In the genomic region with DNA sequence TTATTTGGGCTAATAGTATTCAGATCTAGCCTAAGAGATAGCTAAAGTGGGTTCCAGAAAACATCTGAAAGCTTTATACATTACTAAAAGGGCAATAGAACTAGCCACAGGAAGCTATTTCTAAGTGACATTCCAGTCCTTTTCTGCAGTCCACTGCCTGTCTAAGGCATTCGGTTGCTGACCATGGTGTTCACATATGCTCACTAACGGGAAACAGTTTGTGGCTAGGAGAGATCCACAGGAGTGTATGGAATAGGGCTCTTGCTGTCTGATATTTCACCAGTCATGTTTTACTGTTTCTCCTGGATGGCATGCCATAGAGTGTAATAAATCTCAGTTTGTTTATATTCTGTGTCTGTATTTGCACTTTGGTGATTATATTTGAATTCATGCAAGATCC, we compare ENCODE assay signal across 21 cellular contexts.
DNase-seq lines count a peak whose midpoint lies in the region; ATAC-seq and TF ChIP-seq lines count a peak whose summit lies in the region.
"Had no signal": no experiment of that assay in that cellular context is flagged by ENCODE, and none has a peak within 500 bp of the region (broad histone marks: within the 10 kb centered on the region; RNA-seq: fewer than 3 reads in every experiment).

No MANE protein-coding gene starts in this region.

- H3K4me3 ChIP-seq in neural progenitor cell, result no peak overlapping the region
- H3K4me3 ChIP-seq: SJSA1 had no signal

- TF ChIP-seq CTCF in WTC11 (IDR thresholded peaks at IDR 0.05) (no peak), neural progenitor cell (IDR thresholded peaks at IDR 0.05) (no peak)

- no peaks in the 10 kb centered on the region for H3K27me3 ChIP-seq in neural progenitor cell

- H3K4me1 Mint-ChIP-seq in WTC11, result peaks cover 18% of the 10 kb centered on the region
- peaks cover 37% of the 10 kb centered on the region for H3K4me1 Mint-ChIP-seq in neural progenitor cell
- H3K4me1 Mint-ChIP-seq: CD8-positive, alpha-beta memory T cell had no signal

- H3K4me3 Mint-ChIP-seq in WTC11 (no peak overlapping the region), neural progenitor cell (no peak overlapping the region)
- H3K4me3 Mint-ChIP-seq: CD8-positive, alpha-beta memory T cell; T-helper 1 cell treated with Interleukin-12 subunit alpha and Interleukin-12 subunit beta and Interleukin-4 antibody, amounts not matched to agents 30 μg/mL and 1 μg/mL, for 36 hours had no signal

- CTCF ChIA-PET in WTC11 (lab: Charles Lee), result no interaction called here

- H3K4me1 ChIP-seq in neural progenitor cell, result peaks cover 26% of the 10 kb centered on the region
- H3K4me1 ChIP-seq: SJSA1 had no signal

- H3K79me2 ChIP-seq in neural progenitor cell (ENCODE audit: low read depth), result no peaks in the 10 kb centered on the region

- H2AFZ ChIP-seq in neural progenitor cell (replicated peaks), result no peak overlapping the region

- H3K9ac ChIP-seq in neural progenitor cell, result no peak overlapping the region
- H3K9ac ChIP-seq: KMS-11 had no signal

- no peaks in the 10 kb centered on the region for H4K20me1 ChIP-seq in neural progenitor cell (ENCODE audit: low read depth)

- H3F3A ChIP-seq in neural progenitor cell (ENCODE audit: low read depth), result peaks cover 10% of the 10 kb centered on the region

- DNase-seq in NCI-H524 (lab: John Stamatoyannopoulos, UW), result peak; percentile 8 to 48
- no peak for DNase-seq in NCI-H524 treated with DMSO at 0.1 percent for 48 hours (lab: John Stamatoyannopoulos, UW)
- DNase-seq in NCI-H1417 (lab: John Stamatoyannopoulos, UW), result peak in 2 of 3 experiments; percentile 61 to 93
- no peak for DNase-seq in WTC11 (ENCODE audit: low spot score)
- DNase-seq in neural progenitor cell (ENCODE audit: low spot score), result peak; percentile 39
- no peak for DNase-seq in activated CD4-positive, CD25-positive, alpha-beta regulatory T cell treated with anti-CD3 and anti-CD28 coated beads, Interleukin-2, amount 50 U/mL, for 72 hours
- DNase-seq in NK-92 treated with Interleukin-12 subunit alpha and Interleukin-12 subunit beta, amount 100 ng/mL, for 24 hours (lab: John Stamatoyannopoulos, UW), result no peak
- DNase-seq: CD8-positive, alpha-beta memory T cell; GDM1; GOT3; IMR-90; NCI-H187; NCI-H2107; NCI-H226; NCI-H510A treated with DMSO at 0.1 percent for 48 hours had no signal

- no peaks in the 10 kb centered on the region for H3K27me3 Mint-ChIP-seq in WTC11 (ENCODE audit: low read depth)
- H3K27me3 Mint-ChIP-seq in neural progenitor cell (ENCODE audit: insufficient read depth, low read depth), result peaks cover 3% of the 10 kb centered on the region

- H3K36me3 Mint-ChIP-seq in WTC11 (no peaks in the 10 kb centered on the region), neural progenitor cell (no peaks in the 10 kb centered on the region)
- H3K36me3 Mint-ChIP-seq: CD8-positive, alpha-beta memory T cell had no signal

- H3K4me2 ChIP-seq in neural progenitor cell, result peak overlapping the region; percentile 58
- H3K4me2 ChIP-seq: KMS-11 had no signal

- no peaks in the 10 kb centered on the region for H3K36me3 ChIP-seq in neural progenitor cell
- H3K36me3 ChIP-seq: SJSA1 had no signal

- H3K27ac Mint-ChIP-seq in WTC11, result no peak overlapping the region
- H3K27ac Mint-ChIP-seq in neural progenitor cell, result no peak overlapping the region
- H3K27ac Mint-ChIP-seq: CD8-positive, alpha-beta memory T cell; T-helper 1 cell treated with Interleukin-12 subunit alpha and Interleukin-12 subunit beta and Interleukin-4 antibody, amounts not matched to agents 30 μg/mL and 1 μg/mL, for 36 hours had no signal

- H3K9me3 Mint-ChIP-seq in WTC11, result peaks cover 2% of the 10 kb centered on the region
- H3K9me3 Mint-ChIP-seq in neural progenitor cell, result no peaks in the 10 kb centered on the region
- H3K9me3 Mint-ChIP-seq: T-helper 1 cell treated with Interleukin-12 subunit alpha and Interleukin-12 subunit beta and Interleukin-4 antibody, amounts not matched to agents 30 μg/mL and 1 μg/mL, for 36 hours had no signal

- no peak overlapping the region for H3K27ac ChIP-seq in neural progenitor cell
- H3K27ac ChIP-seq: C4-2B, KMS-11, SJSA1 had no signal

- H3K9me3 ChIP-seq in neural progenitor cell (ENCODE audit: low read depth), result no peaks in the 10 kb centered on the region
- H3K9me3 ChIP-seq: SJSA1 had no signal

- ATAC-seq in WTC11 (peak; percentile 28; the same call in 1 of the 2 replicates), GM19397 (IDR thresholded peaks at IDR 0.05; ENCODE audit: unreplicated experiment) (no peak)
- ATAC-seq: HCT116 had no signal

- POLR2A ChIA-PET in WTC11 (lab: Charles Lee), result no interaction called here

TF ChIP-seq in WTC11, 78 proteins besides CTCF, POLR2A, EP300 and RAD21:
- TF ChIP-seq, protein P1, sequence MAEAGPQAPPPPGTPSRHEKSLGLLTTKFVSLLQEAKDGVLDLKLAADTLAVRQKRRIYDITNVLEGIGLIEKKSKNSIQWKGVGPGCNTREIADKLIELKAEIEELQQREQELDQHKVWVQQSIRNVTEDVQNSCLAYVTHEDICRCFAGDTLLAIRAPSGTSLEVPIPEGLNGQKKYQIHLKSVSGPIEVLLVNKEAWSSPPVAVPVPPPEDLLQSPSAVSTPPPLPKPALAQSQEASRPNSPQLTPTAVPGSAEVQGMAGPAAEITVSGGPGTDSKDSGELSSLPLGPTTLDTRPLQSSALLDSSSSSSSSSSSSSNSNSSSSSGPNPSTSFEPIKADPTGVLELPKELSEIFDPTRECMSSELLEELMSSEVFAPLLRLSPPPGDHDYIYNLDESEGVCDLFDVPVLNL (CRISPR knock-in tag; IDR thresholded peaks at IDR 0.05; ENCODE audit: borderline replicate concordance, low read depth), result no peak
- TF ChIP-seq, protein P2, sequence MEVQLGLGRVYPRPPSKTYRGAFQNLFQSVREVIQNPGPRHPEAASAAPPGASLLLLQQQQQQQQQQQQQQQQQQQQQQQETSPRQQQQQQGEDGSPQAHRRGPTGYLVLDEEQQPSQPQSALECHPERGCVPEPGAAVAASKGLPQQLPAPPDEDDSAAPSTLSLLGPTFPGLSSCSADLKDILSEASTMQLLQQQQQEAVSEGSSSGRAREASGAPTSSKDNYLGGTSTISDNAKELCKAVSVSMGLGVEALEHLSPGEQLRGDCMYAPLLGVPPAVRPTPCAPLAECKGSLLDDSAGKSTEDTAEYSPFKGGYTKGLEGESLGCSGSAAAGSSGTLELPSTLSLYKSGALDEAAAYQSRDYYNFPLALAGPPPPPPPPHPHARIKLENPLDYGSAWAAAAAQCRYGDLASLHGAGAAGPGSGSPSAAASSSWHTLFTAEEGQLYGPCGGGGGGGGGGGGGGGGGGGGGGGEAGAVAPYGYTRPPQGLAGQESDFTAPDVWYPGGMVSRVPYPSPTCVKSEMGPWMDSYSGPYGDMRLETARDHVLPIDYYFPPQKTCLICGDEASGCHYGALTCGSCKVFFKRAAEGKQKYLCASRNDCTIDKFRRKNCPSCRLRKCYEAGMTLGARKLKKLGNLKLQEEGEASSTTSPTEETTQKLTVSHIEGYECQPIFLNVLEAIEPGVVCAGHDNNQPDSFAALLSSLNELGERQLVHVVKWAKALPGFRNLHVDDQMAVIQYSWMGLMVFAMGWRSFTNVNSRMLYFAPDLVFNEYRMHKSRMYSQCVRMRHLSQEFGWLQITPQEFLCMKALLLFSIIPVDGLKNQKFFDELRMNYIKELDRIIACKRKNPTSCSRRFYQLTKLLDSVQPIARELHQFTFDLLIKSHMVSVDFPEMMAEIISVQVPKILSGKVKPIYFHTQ (CRISPR knock-in tag; IDR thresholded peaks at IDR 0.05), result no peak

Comparison
In these comparisons a context has a peak if more than half of its experiments do, and no peak if none do; other contexts are left out.
1. DNase-seq: peak in NCI-H524 (2 of 2), NCI-H1417 (2 of 3) and neural progenitor cell (single experiment); none in NCI-H524 treated with DMSO at 0.1 percent for 48 hours (single experiment), WTC11 (single experiment), activated CD4-positive, CD25-positive, alpha-beta regulatory T cell treated with anti-CD3 and anti-CD28 coated beads, Interleukin-2, amount 50 U/mL, for 72 hours (single experiment) and NK-92 treated with Interleukin-12 subunit alpha and Interleukin-12 subunit beta, amount 100 ng/mL, for 24 hours (single experiment).